Comparison of ENCODE assay signal across 1 cellular context in the genomic region with DNA sequence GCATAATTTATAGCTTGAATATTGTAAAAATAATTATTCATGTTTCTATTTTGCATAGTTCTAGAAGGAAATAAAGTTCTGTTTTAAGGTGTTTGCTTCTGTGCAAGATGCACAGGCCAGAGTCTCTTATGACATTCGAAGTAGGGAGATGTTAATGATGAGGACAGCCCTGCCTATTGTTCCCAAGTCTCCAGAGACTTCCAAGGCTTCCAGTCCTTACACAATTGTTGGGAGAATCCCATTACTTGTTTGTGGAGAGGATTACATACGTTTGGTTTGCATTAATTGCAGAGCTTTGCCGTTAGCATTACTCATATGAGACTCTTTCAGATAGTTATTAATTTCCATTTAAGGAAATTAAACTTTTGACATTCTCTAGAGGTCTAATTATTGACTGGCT.
TF ChIP-seq lines count a peak whose summit lies in the region.

No MANE protein-coding gene starts in this region.

TF ChIP-seq in GM23338, 12 proteins besides CTCF, POLR2A, EP300 and RAD21 (continued from another document):
- TF ChIP-seq, protein P1, sequence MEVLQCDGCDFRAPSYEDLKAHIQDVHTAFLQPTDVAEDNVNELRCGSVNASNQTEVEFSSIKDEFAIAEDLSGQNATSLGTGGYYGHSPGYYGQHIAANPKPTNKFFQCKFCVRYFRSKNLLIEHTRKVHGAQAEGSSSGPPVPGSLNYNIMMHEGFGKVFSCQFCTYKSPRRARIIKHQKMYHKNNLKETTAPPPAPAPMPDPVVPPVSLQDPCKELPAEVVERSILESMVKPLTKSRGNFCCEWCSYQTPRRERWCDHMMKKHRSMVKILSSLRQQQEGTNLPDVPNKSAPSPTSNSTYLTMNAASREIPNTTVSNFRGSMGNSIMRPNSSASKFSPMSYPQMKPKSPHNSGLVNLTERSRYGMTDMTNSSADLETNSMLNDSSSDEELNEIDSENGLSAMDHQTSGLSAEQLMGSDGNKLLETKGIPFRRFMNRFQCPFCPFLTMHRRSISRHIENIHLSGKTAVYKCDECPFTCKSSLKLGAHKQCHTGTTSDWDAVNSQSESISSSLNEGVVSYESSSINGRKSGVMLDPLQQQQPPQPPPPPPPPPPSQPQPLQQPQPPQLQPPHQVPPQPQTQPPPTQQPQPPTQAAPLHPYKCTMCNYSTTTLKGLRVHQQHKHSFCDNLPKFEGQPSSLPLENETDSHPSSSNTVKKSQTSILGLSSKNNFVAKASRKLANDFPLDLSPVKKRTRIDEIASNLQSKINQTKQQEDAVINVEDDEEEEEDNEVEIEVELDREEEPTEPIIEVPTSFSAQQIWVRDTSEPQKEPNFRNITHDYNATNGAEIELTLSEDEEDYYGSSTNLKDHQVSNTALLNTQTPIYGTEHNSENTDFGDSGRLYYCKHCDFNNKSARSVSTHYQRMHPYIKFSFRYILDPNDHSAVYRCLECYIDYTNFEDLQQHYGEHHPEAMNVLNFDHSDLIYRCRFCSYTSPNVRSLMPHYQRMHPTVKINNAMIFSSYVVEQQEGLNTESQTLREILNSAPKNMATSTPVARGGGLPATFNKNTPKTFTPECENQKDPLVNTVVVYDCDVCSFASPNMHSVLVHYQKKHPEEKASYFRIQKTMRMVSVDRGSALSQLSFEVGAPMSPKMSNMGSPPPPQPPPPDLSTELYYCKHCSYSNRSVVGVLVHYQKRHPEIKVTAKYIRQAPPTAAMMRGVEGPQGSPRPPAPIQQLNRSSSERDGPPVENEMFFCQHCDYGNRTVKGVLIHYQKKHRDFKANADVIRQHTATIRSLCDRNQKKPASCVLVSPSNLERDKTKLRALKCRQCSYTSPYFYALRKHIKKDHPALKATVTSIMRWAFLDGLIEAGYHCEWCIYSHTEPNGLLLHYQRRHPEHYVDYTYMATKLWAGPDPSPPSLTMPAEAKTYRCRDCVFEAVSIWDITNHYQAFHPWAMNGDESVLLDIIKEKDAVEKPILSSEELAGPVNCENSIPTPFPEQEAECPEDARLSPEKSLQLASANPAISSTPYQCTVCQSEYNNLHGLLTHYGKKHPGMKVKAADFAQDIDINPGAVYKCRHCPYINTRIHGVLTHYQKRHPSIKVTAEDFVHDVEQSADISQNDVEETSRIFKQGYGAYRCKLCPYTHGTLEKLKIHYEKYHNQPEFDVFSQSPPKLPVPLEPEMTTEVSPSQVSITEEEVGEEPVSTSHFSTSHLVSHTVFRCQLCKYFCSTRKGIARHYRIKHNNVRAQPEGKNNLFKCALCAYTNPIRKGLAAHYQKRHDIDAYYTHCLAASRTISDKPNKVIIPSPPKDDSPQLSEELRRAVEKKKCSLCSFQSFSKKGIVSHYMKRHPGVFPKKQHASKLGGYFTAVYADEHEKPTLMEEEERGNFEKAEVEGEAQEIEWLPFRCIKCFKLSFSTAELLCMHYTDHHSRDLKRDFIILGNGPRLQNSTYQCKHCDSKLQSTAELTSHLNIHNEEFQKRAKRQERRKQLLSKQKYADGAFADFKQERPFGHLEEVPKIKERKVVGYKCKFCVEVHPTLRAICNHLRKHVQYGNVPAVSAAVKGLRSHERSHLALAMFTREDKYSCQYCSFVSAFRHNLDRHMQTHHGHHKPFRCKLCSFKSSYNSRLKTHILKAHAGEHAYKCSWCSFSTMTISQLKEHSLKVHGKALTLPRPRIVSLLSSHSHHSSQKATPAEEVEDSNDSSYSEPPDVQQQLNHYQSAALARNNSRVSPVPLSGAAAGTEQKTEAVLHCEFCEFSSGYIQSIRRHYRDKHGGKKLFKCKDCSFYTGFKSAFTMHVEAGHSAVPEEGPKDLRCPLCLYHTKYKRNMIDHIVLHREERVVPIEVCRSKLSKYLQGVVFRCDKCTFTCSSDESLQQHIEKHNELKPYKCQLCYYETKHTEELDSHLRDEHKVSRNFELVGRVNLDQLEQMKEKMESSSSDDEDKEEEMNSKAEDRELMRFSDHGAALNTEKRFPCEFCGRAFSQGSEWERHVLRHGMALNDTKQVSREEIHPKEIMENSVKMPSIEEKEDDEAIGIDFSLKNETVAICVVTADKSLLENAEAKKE (CRISPR knock-in tag; IDR thresholded peaks at IDR 0.05): no peak
- no peak for TF ChIP-seq EZH2 (IDR thresholded peaks at IDR 0.05; ENCODE audit: low read depth, unreplicated experiment)
